1 cellular context compared by ENCODE assay signal in genomic region chr2:85583667-85584353, GRCh38.
TF ChIP-seq lines count a peak whose summit lies in the region.

No MANE protein-coding gene starts in this region.

TF ChIP-seq in HepG2, 621 proteins besides CTCF, POLR2A, EP300 and RAD21 (continued from another document and continues in another):
- TF ChIP-seq TMF1 (CRISPR knock-in tag; IDR thresholded peaks at IDR 0.05; ENCODE audit: low read depth) (no peak), KLF12 (CRISPR knock-in tag; IDR thresholded peaks at IDR 0.05; ENCODE audit: borderline replicate concordance) (no peak), ZNF101 (CRISPR knock-in tag; IDR thresholded peaks at IDR 0.05; ENCODE audit: borderline replicate concordance, low read depth) (0 out of 2 replicates have a peak, but pooled peaks have one; percentile 12), ZNF543 (CRISPR knock-in tag; IDR thresholded peaks at IDR 0.05) (no peak; the same call in 1 of the 2 replicates), ELF1 (CRISPR knock-in tag; IDR thresholded peaks at IDR 0.05) (no peak), U2AF1 (optimal IDR thresholded peaks at IDR 0.05; ENCODE audit: low read depth, low read length) (no peak), USF2 (IDR thresholded peaks at IDR 0.05; ENCODE audit: low read depth, low read length) (no peak), USF2 (CRISPR knock-in tag; IDR thresholded peaks at IDR 0.05; ENCODE audit: borderline replicate concordance) (no peak), NFE2L2 (IDR thresholded peaks at IDR 0.05; ENCODE audit: low read length) (no peak), TEAD3 (CRISPR knock-in tag; optimal IDR thresholded peaks at IDR 0.05; ENCODE audit: borderline replicate concordance) (no peak), TBL1XR1 (IDR thresholded peaks at IDR 0.05; ENCODE audit: borderline replicate concordance, low read length, partially characterized antibody) (no peak), MXI1 (IDR thresholded peaks at IDR 0.05; ENCODE audit: borderline replicate concordance, low read depth, low read length) (peak; percentile 69; the same call in 1 of the 3 replicates), ADNP (CRISPR knock-in tag; IDR thresholded peaks at IDR 0.05) (no peak), ZNF44 (CRISPR knock-in tag; IDR thresholded peaks at IDR 0.05) (peak; percentile 47; the same call in 1 of the 2 replicates), ZFP90 (CRISPR knock-in tag; IDR thresholded peaks at IDR 0.05; ENCODE audit: borderline replicate concordance) (no peak), ZNF761 (CRISPR knock-in tag; conservative IDR thresholded peaks at IDR 0.05) (no peak), HOXA5 (CRISPR knock-in tag; IDR thresholded peaks at IDR 0.05) (no peak), ZNF557 (CRISPR knock-in tag; IDR thresholded peaks at IDR 0.05) (no peak), TSC22D2 (CRISPR knock-in tag; IDR thresholded peaks at IDR 0.05; ENCODE audit: borderline replicate concordance) (no peak), ZUFSP (CRISPR knock-in tag; IDR thresholded peaks at IDR 0.05; ENCODE audit: borderline replicate concordance) (no peak), ZNF33B (CRISPR knock-in tag; IDR thresholded peaks at IDR 0.05) (peak; percentile 43; the same call in 1 of the 2 replicates), SIN3A (IDR thresholded peaks at IDR 0.05; ENCODE audit: borderline replicate concordance, low read depth, low read length) (no peak; the same call in 1 of the 2 replicates), REXO4 (CRISPR knock-in tag; IDR thresholded peaks at IDR 0.05; ENCODE audit: borderline replicate concordance) (no peak), LRRFIP1 (CRISPR knock-in tag; conservative IDR thresholded peaks at IDR 0.05) (no peak), HOXA9 (CRISPR knock-in tag; IDR thresholded peaks at IDR 0.05; ENCODE audit: borderline replicate concordance) (no peak), NAIF1 (CRISPR knock-in tag; IDR thresholded peaks at IDR 0.05; ENCODE audit: borderline replicate concordance) (no peak), DR1 (CRISPR knock-in tag; IDR thresholded peaks at IDR 0.05) (no peak), AGO1 (IDR thresholded peaks at IDR 0.05; ENCODE audit: low read depth, low read length, poor library complexity, severe bottlenecking) (no peak), ZMYM4 (CRISPR knock-in tag; IDR thresholded peaks at IDR 0.05) (no peak; the same call in 1 of the 2 replicates), NFE2 (CRISPR knock-in tag; IDR thresholded peaks at IDR 0.05) (no peak), FIP1L1 (IDR thresholded peaks at IDR 0.05; ENCODE audit: borderline replicate concordance, insufficient read depth, low read depth, low read length) (no peak), TBX3 (IDR thresholded peaks at IDR 0.05; ENCODE audit: borderline replicate concordance) (no peak), HOXD1 (CRISPR knock-in tag; IDR thresholded peaks at IDR 0.05) (no peak), RERE (CRISPR knock-in tag; IDR thresholded peaks at IDR 0.05; ENCODE audit: low read depth) (no peak), ZBTB7A (CRISPR knock-in tag; IDR thresholded peaks at IDR 0.05) (no peak), ZSCAN12 (CRISPR knock-in tag; IDR thresholded peaks at IDR 0.05) (no peak)
- TF ChIP-seq, protein P1, sequence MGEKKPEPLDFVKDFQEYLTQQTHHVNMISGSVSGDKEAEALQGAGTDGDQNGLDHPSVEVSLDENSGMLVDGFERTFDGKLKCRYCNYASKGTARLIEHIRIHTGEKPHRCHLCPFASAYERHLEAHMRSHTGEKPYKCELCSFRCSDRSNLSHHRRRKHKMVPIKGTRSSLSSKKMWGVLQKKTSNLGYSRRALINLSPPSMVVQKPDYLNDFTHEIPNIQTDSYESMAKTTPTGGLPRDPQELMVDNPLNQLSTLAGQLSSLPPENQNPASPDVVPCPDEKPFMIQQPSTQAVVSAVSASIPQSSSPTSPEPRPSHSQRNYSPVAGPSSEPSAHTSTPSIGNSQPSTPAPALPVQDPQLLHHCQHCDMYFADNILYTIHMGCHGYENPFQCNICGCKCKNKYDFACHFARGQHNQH (CRISPR knock-in tag; IDR thresholded peaks at IDR 0.05), result no peak
- TF ChIP-seq, protein P2, sequence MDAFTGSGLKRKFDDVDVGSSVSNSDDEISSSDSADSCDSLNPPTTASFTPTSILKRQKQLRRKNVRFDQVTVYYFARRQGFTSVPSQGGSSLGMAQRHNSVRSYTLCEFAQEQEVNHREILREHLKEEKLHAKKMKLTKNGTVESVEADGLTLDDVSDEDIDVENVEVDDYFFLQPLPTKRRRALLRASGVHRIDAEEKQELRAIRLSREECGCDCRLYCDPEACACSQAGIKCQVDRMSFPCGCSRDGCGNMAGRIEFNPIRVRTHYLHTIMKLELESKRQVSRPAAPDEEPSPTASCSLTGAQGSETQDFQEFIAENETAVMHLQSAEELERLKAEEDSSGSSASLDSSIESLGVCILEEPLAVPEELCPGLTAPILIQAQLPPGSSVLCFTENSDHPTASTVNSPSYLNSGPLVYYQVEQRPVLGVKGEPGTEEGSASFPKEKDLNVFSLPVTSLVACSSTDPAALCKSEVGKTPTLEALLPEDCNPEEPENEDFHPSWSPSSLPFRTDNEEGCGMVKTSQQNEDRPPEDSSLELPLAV (CRISPR knock-in tag; conservative IDR thresholded peaks at IDR 0.05; ENCODE audit: low read depth), result no peak
- TF ChIP-seq, protein P3, sequence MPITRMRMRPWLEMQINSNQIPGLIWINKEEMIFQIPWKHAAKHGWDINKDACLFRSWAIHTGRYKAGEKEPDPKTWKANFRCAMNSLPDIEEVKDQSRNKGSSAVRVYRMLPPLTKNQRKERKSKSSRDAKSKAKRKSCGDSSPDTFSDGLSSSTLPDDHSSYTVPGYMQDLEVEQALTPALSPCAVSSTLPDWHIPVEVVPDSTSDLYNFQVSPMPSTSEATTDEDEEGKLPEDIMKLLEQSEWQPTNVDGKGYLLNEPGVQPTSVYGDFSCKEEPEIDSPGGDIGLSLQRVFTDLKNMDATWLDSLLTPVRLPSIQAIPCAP (CRISPR knock-in tag; IDR thresholded peaks at IDR 0.05; ENCODE audit: low read depth), result no peak; the same call in 1 of the 2 replicates
- TF ChIP-seq, protein P4, sequence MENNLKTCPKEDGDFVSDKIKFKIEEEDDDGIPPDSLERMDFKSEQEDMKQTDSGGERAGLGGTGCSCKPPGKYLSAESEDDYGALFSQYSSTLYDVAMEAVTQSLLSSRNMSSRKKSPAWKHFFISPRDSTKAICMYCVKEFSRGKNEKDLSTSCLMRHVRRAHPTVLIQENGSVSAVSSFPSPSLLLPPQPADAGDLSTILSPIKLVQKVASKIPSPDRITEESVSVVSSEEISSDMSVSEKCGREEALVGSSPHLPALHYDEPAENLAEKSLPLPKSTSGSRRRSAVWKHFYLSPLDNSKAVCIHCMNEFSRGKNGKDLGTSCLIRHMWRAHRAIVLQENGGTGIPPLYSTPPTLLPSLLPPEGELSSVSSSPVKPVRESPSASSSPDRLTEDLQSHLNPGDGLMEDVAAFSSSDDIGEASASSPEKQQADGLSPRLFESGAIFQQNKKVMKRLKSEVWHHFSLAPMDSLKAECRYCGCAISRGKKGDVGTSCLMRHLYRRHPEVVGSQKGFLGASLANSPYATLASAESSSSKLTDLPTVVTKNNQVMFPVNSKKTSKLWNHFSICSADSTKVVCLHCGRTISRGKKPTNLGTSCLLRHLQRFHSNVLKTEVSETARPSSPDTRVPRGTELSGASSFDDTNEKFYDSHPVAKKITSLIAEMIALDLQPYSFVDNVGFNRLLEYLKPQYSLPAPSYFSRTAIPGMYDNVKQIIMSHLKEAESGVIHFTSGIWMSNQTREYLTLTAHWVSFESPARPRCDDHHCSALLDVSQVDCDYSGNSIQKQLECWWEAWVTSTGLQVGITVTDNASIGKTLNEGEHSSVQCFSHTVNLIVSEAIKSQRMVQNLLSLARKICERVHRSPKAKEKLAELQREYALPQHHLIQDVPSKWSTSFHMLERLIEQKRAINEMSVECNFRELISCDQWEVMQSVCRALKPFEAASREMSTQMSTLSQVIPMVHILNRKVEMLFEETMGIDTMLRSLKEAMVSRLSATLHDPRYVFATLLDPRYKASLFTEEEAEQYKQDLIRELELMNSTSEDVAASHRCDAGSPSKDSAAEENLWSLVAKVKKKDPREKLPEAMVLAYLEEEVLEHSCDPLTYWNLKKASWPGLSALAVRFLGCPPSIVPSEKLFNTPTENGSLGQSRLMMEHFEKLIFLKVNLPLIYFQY (CRISPR knock-in tag; IDR thresholded peaks at IDR 0.05; ENCODE audit: borderline replicate concordance), result peak; percentile 16; the same call in 1 of the 2 replicates
- TF ChIP-seq, protein P5, sequence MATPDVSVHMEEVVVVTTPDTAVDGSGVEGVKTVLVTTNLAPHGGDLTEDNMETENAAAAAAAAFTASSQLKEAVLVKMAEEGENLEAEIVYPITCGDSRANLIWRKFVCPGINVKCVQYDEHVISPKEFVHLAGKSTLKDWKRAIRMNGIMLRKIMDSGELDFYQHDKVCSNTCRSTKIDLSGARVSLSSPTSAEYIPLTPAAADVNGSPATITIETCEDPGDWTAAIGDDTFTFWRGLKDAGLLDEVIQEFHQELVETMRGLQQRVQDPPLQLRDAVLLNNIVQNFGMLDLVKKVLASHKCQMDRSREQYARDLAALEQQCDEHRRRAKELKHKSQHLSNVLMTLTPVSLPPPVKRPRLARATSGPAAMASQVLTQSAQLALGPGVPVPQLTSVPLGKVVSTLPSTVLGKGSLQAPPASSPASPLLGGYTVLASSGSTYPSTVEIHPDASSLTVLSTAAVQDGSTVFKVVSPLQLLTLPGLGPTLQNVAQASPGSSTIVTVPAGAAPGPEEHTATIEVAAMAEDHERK (CRISPR knock-in tag; IDR thresholded peaks at IDR 0.05; ENCODE audit: low read depth), result no peak
